Comparison of ENCODE assay signal across 1 cellular context in genomic region chr12:2019126-2019525, GRCh38.
TF ChIP-seq lines count a peak whose summit lies in the region.

No MANE protein-coding gene starts in this region.

TF ChIP-seq in H1, 55 proteins besides CTCF, POLR2A, EP300 and RAD21:
- 0 out of 2 replicates have a peak, but pooled peaks have one; percentile 42 for TF ChIP-seq KDM1A (IDR thresholded peaks at IDR 0.05; ENCODE audit: borderline replicate concordance, low read length)
- TF ChIP-seq HDAC2 (IDR thresholded peaks at IDR 0.05; ENCODE audit: borderline replicate concordance in 1 of 2, low read depth in 2 of 2, low read length in 2 of 2) = no peak
- TF ChIP-seq CEBPB (IDR thresholded peaks at IDR 0.05; ENCODE audit: low read depth, low read length) = no peak
